14 cellular contexts compared by ENCODE assay signal in the genomic region with DNA sequence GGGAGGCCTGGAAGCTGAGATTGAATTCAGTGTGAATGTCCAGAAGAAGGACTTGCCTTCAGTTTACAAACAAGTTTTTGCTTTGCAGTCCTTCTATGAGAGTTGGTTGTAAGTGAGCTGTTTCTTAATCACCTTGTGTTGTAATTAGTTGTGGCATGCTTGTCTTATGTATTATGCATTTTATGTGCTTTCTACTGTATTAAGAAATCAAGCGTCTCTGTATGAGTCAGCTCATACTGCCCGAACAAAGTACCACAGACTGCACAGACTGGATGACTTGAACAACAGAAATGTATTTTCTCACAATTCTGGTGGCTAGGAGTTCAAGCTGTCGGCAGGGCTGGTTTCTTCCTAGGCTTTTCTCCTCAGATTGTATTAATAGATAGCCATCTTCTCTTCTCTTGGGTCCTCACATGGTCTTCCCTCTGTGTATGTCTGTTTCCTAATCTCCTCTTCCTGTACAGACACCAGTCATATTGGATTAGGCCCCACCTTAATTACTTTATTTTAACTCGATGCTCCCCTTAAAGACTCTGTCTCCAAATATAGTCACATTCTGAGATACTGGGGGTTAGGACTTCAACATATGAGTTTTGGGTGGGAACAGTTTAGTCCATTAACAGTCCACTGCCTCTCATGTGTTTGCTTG.
A peak's percentile ranks its signal among the peaks of the same experiment; 100 is the strongest.
DNase-seq lines count a peak whose midpoint lies in the region; ATAC-seq and TF ChIP-seq lines count a peak whose summit lies in the region.
"Had no signal": no experiment of that assay in that cellular context is flagged by ENCODE, and none has a peak within 500 bp of the region (broad histone marks: within the 10 kb centered on the region; RNA-seq: fewer than 3 reads in every experiment).

No MANE protein-coding gene starts in this region.

- no peak overlapping the region for H3K4me3 ChIP-seq in breast epithelium
- H3K4me3 ChIP-seq in uterus: no peak overlapping the region
- H3K4me3 ChIP-seq: prostate gland had no signal

- peaks cover 12% of the 10 kb centered on the region for H3K4me1 Mint-ChIP-seq in MCF 10A (ENCODE audit: insufficient read depth, unreplicated experiment)
- H3K4me1 Mint-ChIP-seq in stimulated activated naive CD8-positive, alpha-beta T cell treated with anti-CD3 and anti-CD28 coated beads, Interleukin-15, amount 100 ng/mL, for 72 hours: no peaks in the 10 kb centered on the region

- no TSS peak for BruUV-seq in MCF 10A (replicated peaks; lab: Mats Ljungman, UMichigan)

- peaks cover 26% of the 10 kb centered on the region for H3K36me3 Mint-ChIP-seq in MCF 10A (ENCODE audit: insufficient read depth, unreplicated experiment)

- CTCF ChIA-PET in MCF 10A (lab: Yijun Ruan, JAX): interaction anchor here (0.6 to 1.2 kb wide), 4 partner anchors 10 to 714 kb away, joined by 3 to 4 read pairs (median 3); no protein-coding TSS in a partner anchor

- H3K27ac ChIP-seq in breast epithelium (no peak overlapping the region), uterus (no peak overlapping the region)
- H3K27ac ChIP-seq: prostate gland had no signal

- peak overlapping the region; percentile 2 for H3K27ac Mint-ChIP-seq in MCF 10A (ENCODE audit: low read depth, unreplicated experiment)
- no peak overlapping the region for H3K27ac Mint-ChIP-seq in stimulated activated naive CD8-positive, alpha-beta T cell treated with anti-CD3 and anti-CD28 coated beads, Interleukin-15, amount 100 ng/mL, for 72 hours

- DNase-seq in MCF 10A (ENCODE audit: unreplicated experiment): peak; percentile 84
- DNase-seq in breast epithelium (ENCODE audit: low spot score in 2 of 2): no peak
- peak; percentile 99 for DNase-seq in amniotic epithelial cell (ENCODE audit: low read depth)
- peak; percentile 95 for DNase-seq in iris pigment epithelial cell (ENCODE audit: low read depth)
- no peak for DNase-seq in pons (ENCODE audit: low spot score)
- DNase-seq in stimulated activated naive CD8-positive, alpha-beta T cell treated with anti-CD3 and anti-CD28 coated beads, Interleukin-15, amount 100 ng/mL, for 72 hours: no peak
- DNase-seq in activated CD4-positive, alpha-beta T cell treated with anti-CD3 and anti-CD28 coated beads for 48 hours: no peak
- DNase-seq in uterus: no peak
- DNase-seq: activated CD4-positive, alpha-beta T cell treated with anti-CD3 and anti-CD28 coated beads for 1 hour; activated naive CD4-positive, alpha-beta T cell treated with anti-CD3 and anti-CD28 coated beads, Interleukin-2, amount 50 U/mL, for 16 hours; GDM1; left colon; NCI-H1417 had no signal

- H3K9me3 Mint-ChIP-seq in MCF 10A (ENCODE audit: unreplicated experiment): no peaks in the 10 kb centered on the region
- peaks cover 0 to 4% of the 10 kb centered on the region in 2 donors for H3K9me3 Mint-ChIP-seq in stimulated activated naive CD8-positive, alpha-beta T cell treated with anti-CD3 and anti-CD28 coated beads, Interleukin-15, amount 100 ng/mL, for 72 hours

- H3K36me3 ChIP-seq in breast epithelium: no peaks in the 10 kb centered on the region
- H3K36me3 ChIP-seq in uterus: no peaks in the 10 kb centered on the region
- H3K36me3 ChIP-seq: prostate gland had no signal

- POLR2A ChIA-PET in MCF 10A (lab: Yijun Ruan, JAX): interaction anchor here (0.6 to 1.7 kb wide), 14 partner anchors 9 to 374 kb away, joined by 3 to 7 read pairs (median 4); a partner anchor contains a TSS

- intact Hi-C loops in MCF 10A (cut with micrococcal nuclease) (no loop called here), breast epithelium (cut with DNase I; ENCODE audit: low total_unique reads) (no loop called here), uterus (cut with DNase I; ENCODE audit: low total_unique reads) (no loop called here)

- no peaks in the 10 kb centered on the region for H3K27me3 Mint-ChIP-seq in MCF 10A (ENCODE audit: insufficient read depth, unreplicated experiment)
- no peaks in the 10 kb centered on the region for H3K27me3 Mint-ChIP-seq in stimulated activated naive CD8-positive, alpha-beta T cell treated with anti-CD3 and anti-CD28 coated beads, Interleukin-15, amount 100 ng/mL, for 72 hours

- no peaks in the 10 kb centered on the region for H3K4me1 ChIP-seq in breast epithelium
- no peaks in the 10 kb centered on the region for H3K4me1 ChIP-seq in uterus
- H3K4me1 ChIP-seq: prostate gland had no signal

- no peak for ATAC-seq in stimulated activated naive CD8-positive, alpha-beta T cell treated with anti-CD3 and anti-CD28 coated beads, Interleukin-15, amount 100 ng/mL, for 72 hours
- ATAC-seq: left colon had no signal

- H3K4me3 Mint-ChIP-seq in MCF 10A (ENCODE audit: unreplicated experiment): peak overlapping the region; percentile 15
- no peak overlapping the region for H3K4me3 Mint-ChIP-seq in stimulated activated naive CD8-positive, alpha-beta T cell treated with anti-CD3 and anti-CD28 coated beads, Interleukin-15, amount 100 ng/mL, for 72 hours

- TF ChIP-seq POLR2A in breast epithelium (IDR thresholded peaks at IDR 0.05) (no peak), uterus (IDR thresholded peaks at IDR 0.05) (no peak)

- H3K27me3 ChIP-seq in breast epithelium (no peaks in the 10 kb centered on the region), uterus (no peaks in the 10 kb centered on the region)

- no peaks in the 10 kb centered on the region for H3K9me3 ChIP-seq in breast epithelium
- no peaks in the 10 kb centered on the region for H3K9me3 ChIP-seq in uterus
- H3K9me3 ChIP-seq: prostate gland had no signal

- TF ChIP-seq CTCF in MCF 10A (IDR thresholded peaks at IDR 0.05; ENCODE audit: unreplicated experiment) (no peak), breast epithelium (IDR thresholded peaks at IDR 0.05) (no peak), uterus (IDR thresholded peaks at IDR 0.05) (no peak)

Comparison
In these comparisons a context has a peak if more than half of its experiments do, and no peak if none do; other contexts are left out.
1. DNase-seq: peak in MCF 10A (single experiment), amniotic epithelial cell (single experiment) and iris pigment epithelial cell (single experiment); none in breast epithelium (0 of 2), pons (single experiment), stimulated activated naive CD8-positive, alpha-beta T cell treated with anti-CD3 and anti-CD28 coated beads, Interleukin-15, amount 100 ng/mL, for 72 hours (0 of 2), activated CD4-positive, alpha-beta T cell treated with anti-CD3 and anti-CD28 coated beads for 48 hours (single experiment) and uterus (0 of 2).